Comparison of ENCODE assay signal across 13 cellular contexts in the genomic region with DNA sequence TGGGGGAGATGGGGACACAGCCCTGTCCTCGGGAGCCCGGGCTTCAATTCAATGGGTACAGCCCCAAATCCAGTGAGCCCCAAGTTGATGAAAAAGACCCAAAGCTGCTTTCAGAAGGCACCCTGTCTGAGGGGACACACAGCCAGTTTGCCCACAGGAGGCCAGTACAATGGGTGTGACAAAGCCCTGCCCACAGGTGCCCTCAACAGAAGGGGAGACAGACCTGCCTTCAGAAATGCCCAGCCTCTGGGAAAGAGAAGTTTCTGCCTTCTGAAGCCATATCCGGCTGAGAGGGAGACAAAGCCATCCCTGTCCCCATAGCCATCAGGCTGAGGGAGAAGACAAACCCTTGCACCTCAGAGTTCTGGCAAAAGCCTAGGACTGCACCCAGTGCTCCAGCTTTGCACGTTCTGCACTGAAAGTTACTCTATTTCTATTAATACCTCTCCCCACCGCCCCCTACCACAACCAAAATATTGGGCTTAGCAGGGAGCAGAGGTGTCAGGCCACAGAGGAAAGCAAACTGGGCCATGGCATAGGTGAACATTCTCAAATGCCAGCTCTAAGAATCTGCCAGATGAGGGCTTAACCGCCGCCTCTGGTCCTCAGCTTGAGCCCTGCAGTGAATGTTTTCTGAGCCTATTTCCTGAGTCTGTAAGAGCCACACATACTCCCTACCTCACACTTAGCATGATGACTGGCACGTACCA.
"Had no signal": no experiment of that assay in that cellular context is flagged by ENCODE, and none has a peak within 500 bp of the region (broad histone marks: within the 10 kb centered on the region; RNA-seq: fewer than 3 reads in every experiment).

No MANE protein-coding gene starts in this region.

- DNase-seq: activated B cell treated with CpG ODN at 0.5 μM for 24 hours; activated CD4-positive, alpha-beta T cell treated with anti-CD3 and anti-CD28 coated beads, Interleukin-2, amount 10 ng/mL, durations not matched to agents 24 days and 14 days; activated gamma-delta T cell treated with Interleukin-2 at 50 U/mL for 16 hours; hippocampal formation; left cardiac atrium; nephron progenitor cell; sigmoid colon; stimulated activated CD4-positive, alpha-beta T cell treated with anti-CD3 and anti-CD28 coated beads, Interleukin-12 subunit alpha, Interleukin-12 subunit beta, amount 100 ng/mL, for 4 hours; testis had no signal

- H3K9me3 ChIP-seq: ascending aorta, sigmoid colon, testis, upper lobe of right lung had no signal

- H3K27me3 ChIP-seq: ascending aorta, sigmoid colon, testis, upper lobe of right lung had no signal

- FAIRE-seq: colon, TTC549 had no signal

- H3K27ac ChIP-seq: ascending aorta, sigmoid colon, testis, upper lobe of right lung had no signal

- H3K4me3 ChIP-seq: ascending aorta, sigmoid colon, testis, upper lobe of right lung had no signal

- H3K4me1 ChIP-seq: ascending aorta, sigmoid colon had no signal
